Comparison of ENCODE assay signal across 12 cellular contexts in genomic region chr13:75417006-75417384, GRCh38.
DNase-seq lines count a peak whose midpoint lies in the region; ATAC-seq and TF ChIP-seq lines count a peak whose summit lies in the region.
"Had no signal": no experiment of that assay in that cellular context is flagged by ENCODE, and none has a peak within 500 bp of the region (broad histone marks: within the 10 kb centered on the region; RNA-seq: fewer than 3 reads in every experiment).

No MANE protein-coding gene starts in this region.

- ATAC-seq in GM21529 (IDR thresholded peaks at IDR 0.05; ENCODE audit: unreplicated experiment) (peak; percentile 16), IMR-90 (ENCODE audit: low read depth) (no peak), GM18505 (IDR thresholded peaks at IDR 0.05; ENCODE audit: unreplicated experiment) (no peak)
- ATAC-seq in activated T-cell treated with anti-CD3 and anti-CD28 coated beads, Interleukin-2, amount 50 U/mL, for 4 hours = no peak

- TF ChIP-seq CTCF in IMR-90 (conservative IDR thresholded peaks at IDR 0.05; ENCODE audit: low read depth, low read length) (no peak), right atrium auricular region (IDR thresholded peaks at IDR 0.05) (no peak)

- no peaks in the 10 kb centered on the region for H3K4me1 Mint-ChIP-seq in activated T-cell treated with anti-CD3 and anti-CD28 coated beads, Interleukin-2, amount 50 U/mL, for 4 hours (ENCODE audit: low read depth)
- H3K4me1 Mint-ChIP-seq: B cell; central memory CD8-positive, alpha-beta T cell had no signal

- peak overlapping the region; percentile 6; the same call in 1 of the 2 replicates for H2BK120ac ChIP-seq in IMR-90 (ENCODE audit: low read depth, low read length)

- H3K18ac ChIP-seq in IMR-90 (ENCODE audit: low read depth, low read length) = no peak overlapping the region

- H3K23ac ChIP-seq in IMR-90 (ENCODE audit: low read depth, low read length) = peak overlapping the region; percentile 60

- dilution Hi-C loops in IMR-90 (cut with HindIII; ENCODE audit: low sequenced_read_pairs, unreplicated experiment) = no loop called here

- H2AK9ac ChIP-seq in IMR-90 (replicated peaks; ENCODE audit: low read depth, low read length, poor library complexity) = peak overlapping the region; percentile 60

- DNase-seq in CD1c-positive myeloid dendritic cell (ENCODE audit: extremely low spot score) = peak; percentile 33
- DNase-seq in IMR-90 = no peak
- no peak for DNase-seq in right atrium auricular region (ENCODE audit: low spot score)
- DNase-seq in activated T-cell treated with anti-CD3 and anti-CD28 coated beads, Interleukin-2, amount 50 U/mL, for 4 hours = no peak
- no peak for DNase-seq in HAP-1 (ENCODE audit: low spot score in 2 of 2)
- DNase-seq in NK-92 (lab: John Stamatoyannopoulos, UW; ENCODE audit: unreplicated experiment) = no peak
- DNase-seq: nephron progenitor cell, SIG-M5 had no signal

- H3K4me3 ChIP-seq in IMR-90 (ENCODE audit: insufficient read depth, low read depth, low read length) (no peak overlapping the region), right atrium auricular region (no peak overlapping the region), HAP-1 (no peak overlapping the region)

- intact Hi-C loops in IMR-90 (cut with micrococcal nuclease) = loop anchor here (5.0 kb wide), 1 partner anchor 35 kb away; no protein-coding TSS in a partner anchor

- TF ChIP-seq POLR2A in IMR-90 (IDR thresholded peaks at IDR 0.05; ENCODE audit: low read depth, low read length) = no peak
- TF ChIP-seq POLR2A in GM18505 (IDR thresholded peaks at IDR 0.05; ENCODE audit: borderline replicate concordance, extremely low read depth, insufficient read depth, insufficient read length) = no peak

- H4K5ac ChIP-seq in IMR-90 (ENCODE audit: low read depth, low read length) = no peak overlapping the region

- H3K36me3 Mint-ChIP-seq in activated T-cell treated with anti-CD3 and anti-CD28 coated beads, Interleukin-2, amount 50 U/mL, for 4 hours (ENCODE audit: insufficient read depth) = no peaks in the 10 kb centered on the region

- no peak overlapping the region for H2BK5ac ChIP-seq in IMR-90 (ENCODE audit: low read depth, low read length, poor library complexity, severe bottlenecking)

- no peak overlapping the region for H3K4me3 Mint-ChIP-seq in activated T-cell treated with anti-CD3 and anti-CD28 coated beads, Interleukin-2, amount 50 U/mL, for 4 hours
- H3K4me3 Mint-ChIP-seq: B cell; central memory CD8-positive, alpha-beta T cell; nephron progenitor cell had no signal

- no peaks in the 10 kb centered on the region for H4K20me1 ChIP-seq in IMR-90 (ENCODE audit: insufficient read depth, low read length)

- H3K4ac ChIP-seq in IMR-90 (ENCODE audit: low read depth, low read length) = no peak overlapping the region

- H3K36me3 ChIP-seq in IMR-90 (ENCODE audit: control insufficient read depth, insufficient read depth, low read length) (no peaks in the 10 kb centered on the region), right atrium auricular region (no peaks in the 10 kb centered on the region), HAP-1 (replicated peaks) (no peaks in the 10 kb centered on the region)

- no peak overlapping the region for H2BK15ac ChIP-seq in IMR-90 (ENCODE audit: low read depth, low read length)

- no peak for TF ChIP-seq RAD21 in IMR-90 (IDR thresholded peaks at IDR 0.05; ENCODE audit: low read length)

- in situ Hi-C loops in IMR-90 (cut with MboI; ENCODE audit: low sequenced_read_pairs) (no loop called here), HAP-1 (cut with MboI; ENCODE audit: low sequenced_read_pairs) (no loop called here)

- no peaks in the 10 kb centered on the region for H3K9me3 Mint-ChIP-seq in activated T-cell treated with anti-CD3 and anti-CD28 coated beads, Interleukin-2, amount 50 U/mL, for 4 hours
- H3K9me3 Mint-ChIP-seq: central memory CD8-positive, alpha-beta T cell had no signal

- CTCF ChIA-PET in IMR-90 (lab: Yijun Ruan, JAX) = no interaction called here

- H3K27me3 ChIP-seq in IMR-90 (ENCODE audit: control insufficient read depth, insufficient read depth, low read length) = no peaks in the 10 kb centered on the region
- H3K27me3 ChIP-seq in right atrium auricular region = no peaks in the 10 kb centered on the region
- no peaks in the 10 kb centered on the region for H3K27me3 ChIP-seq in HAP-1 (ENCODE audit: low read depth)

- no peak overlapping the region for H4K8ac ChIP-seq in IMR-90 (ENCODE audit: low read depth in 2 of 2, low read length in 2 of 2)

- no TSS peak for BruUV-seq in IMR-90 (replicated peaks; lab: Mats Ljungman, UMichigan)

- H3K27me3 Mint-ChIP-seq in activated T-cell treated with anti-CD3 and anti-CD28 coated beads, Interleukin-2, amount 50 U/mL, for 4 hours (ENCODE audit: low read depth) = no peaks in the 10 kb centered on the region

- POLR2A ChIA-PET in IMR-90 (lab: Charles Lee; ENCODE audit: unreplicated experiment) = no interaction called here

- H3K14ac ChIP-seq in IMR-90 (replicated peaks; ENCODE audit: low read depth, low read length) = peak overlapping the region; percentile 55

- H2BK20ac ChIP-seq in IMR-90 (ENCODE audit: low read depth, low read length) = 0 out of 2 replicates have a peak overlapping the region, but pooled peaks have one; percentile 20

- H3K4me2 ChIP-seq in IMR-90 (ENCODE audit: low read depth, low read length) = no peak overlapping the region

- peaks cover 12 to 20% of the 10 kb centered on the region in 2 experiments for H3K79me1 ChIP-seq in IMR-90 (ENCODE audit: low read depth in 1 of 2, low read length in 2 of 2)

- WGBS in IMR-90 (ENCODE audit: extremely low coverage in 2 of 2, insufficient read length in 1 of 2), 2 experiments = 93% methylated on average over 2 of the region's 6 CpGs; no CpG with 5 or more reads in 1 of the 2 experiments

- H3K9me1 ChIP-seq in IMR-90 (ENCODE audit: insufficient read depth, low read length) = peaks cover 15% of the 10 kb centered on the region

- H3K9me3 ChIP-seq in IMR-90 (ENCODE audit: control insufficient read depth, insufficient read depth, low read length) (no peaks in the 10 kb centered on the region), right atrium auricular region (no peaks in the 10 kb centered on the region), HAP-1 (no peaks in the 10 kb centered on the region)

- H3K9ac ChIP-seq in IMR-90 (ENCODE audit: low read depth, low read length) = no peak overlapping the region

- H2AFZ ChIP-seq in IMR-90 (replicated peaks; ENCODE audit: low read length, poor library complexity) = peak overlapping the region; percentile 5

- H4K91ac ChIP-seq in IMR-90 (ENCODE audit: insufficient read depth, low read depth, low read length) = peak overlapping the region; percentile 34; the same call in 1 of the 2 replicates

- H3K56ac ChIP-seq in IMR-90 (ENCODE audit: extremely low read depth, insufficient read depth, low read length) = no peak overlapping the region

- H2AK5ac ChIP-seq in IMR-90 (ENCODE audit: low read depth, low read length) = peak overlapping the region; percentile 10

- no peak overlapping the region for H3K27ac ChIP-seq in IMR-90 (ENCODE audit: insufficient read depth, low read length)
- H3K27ac ChIP-seq in right atrium auricular region = peak overlapping the region; percentile 60 to 76

- H3K4me1 ChIP-seq in IMR-90 (ENCODE audit: control insufficient read depth, insufficient read depth, low read length) (peaks cover 11% of the 10 kb centered on the region), right atrium auricular region (peaks cover 0 to 61% of the 10 kb centered on the region in 2 donors), HAP-1 (no peaks in the 10 kb centered on the region)

TF ChIP-seq in IMR-90, 13 proteins besides CTCF, POLR2A, EP300 and RAD21:
- no peak for TF ChIP-seq MAZ (IDR thresholded peaks at IDR 0.05; ENCODE audit: borderline replicate concordance, low read depth, low read length)
- no peak for TF ChIP-seq FOS (IDR thresholded peaks at IDR 0.05; ENCODE audit: low read depth, low read length)
- TF ChIP-seq CEBPB (IDR thresholded peaks at IDR 0.05; ENCODE audit: low read depth, low read length) = no peak
- TF ChIP-seq MAFK (IDR thresholded peaks at IDR 0.05; ENCODE audit: low read depth, low read length) = no peak
- TF ChIP-seq, protein P1, sequence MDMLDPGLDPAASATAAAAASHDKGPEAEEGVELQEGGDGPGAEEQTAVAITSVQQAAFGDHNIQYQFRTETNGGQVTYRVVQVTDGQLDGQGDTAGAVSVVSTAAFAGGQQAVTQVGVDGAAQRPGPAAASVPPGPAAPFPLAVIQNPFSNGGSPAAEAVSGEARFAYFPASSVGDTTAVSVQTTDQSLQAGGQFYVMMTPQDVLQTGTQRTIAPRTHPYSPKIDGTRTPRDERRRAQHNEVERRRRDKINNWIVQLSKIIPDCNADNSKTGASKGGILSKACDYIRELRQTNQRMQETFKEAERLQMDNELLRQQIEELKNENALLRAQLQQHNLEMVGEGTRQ (IDR thresholded peaks at IDR 0.05; ENCODE audit: low read depth, low read length) = no peak
- TF ChIP-seq, protein P2, sequence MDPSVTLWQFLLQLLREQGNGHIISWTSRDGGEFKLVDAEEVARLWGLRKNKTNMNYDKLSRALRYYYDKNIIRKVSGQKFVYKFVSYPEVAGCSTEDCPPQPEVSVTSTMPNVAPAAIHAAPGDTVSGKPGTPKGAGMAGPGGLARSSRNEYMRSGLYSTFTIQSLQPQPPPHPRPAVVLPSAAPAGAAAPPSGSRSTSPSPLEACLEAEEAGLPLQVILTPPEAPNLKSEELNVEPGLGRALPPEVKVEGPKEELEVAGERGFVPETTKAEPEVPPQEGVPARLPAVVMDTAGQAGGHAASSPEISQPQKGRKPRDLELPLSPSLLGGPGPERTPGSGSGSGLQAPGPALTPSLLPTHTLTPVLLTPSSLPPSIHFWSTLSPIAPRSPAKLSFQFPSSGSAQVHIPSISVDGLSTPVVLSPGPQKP (IDR thresholded peaks at IDR 0.05; ENCODE audit: borderline replicate concordance, low read depth, low read length) = no peak
- no peak for TF ChIP-seq BHLHE40 (IDR thresholded peaks at IDR 0.05; ENCODE audit: low read depth, low read length)
- TF ChIP-seq MXI1 (IDR thresholded peaks at IDR 0.05; ENCODE audit: borderline replicate concordance, low read depth, low read length) = no peak
- no peak for TF ChIP-seq CHD1 (IDR thresholded peaks at IDR 0.05; ENCODE audit: low read depth, low read length)
- no peak for TF ChIP-seq NFE2L2 (IDR thresholded peaks at IDR 0.05; ENCODE audit: low read depth, low read length)
- no peak for TF ChIP-seq RCOR1 (IDR thresholded peaks at IDR 0.05; ENCODE audit: insufficient replicate concordance, low read length)
- TF ChIP-seq SMC3 (IDR thresholded peaks at IDR 0.05; ENCODE audit: low read depth, low read length) = no peak
- TF ChIP-seq RFX5 (IDR thresholded peaks at IDR 0.05; ENCODE audit: low read depth, low read length) = no peak
TF ChIP-seq in IMR-90: peak in this region for 0.
